Comparison of ENCODE assay signal across 15 cellular contexts in the genomic region with DNA sequence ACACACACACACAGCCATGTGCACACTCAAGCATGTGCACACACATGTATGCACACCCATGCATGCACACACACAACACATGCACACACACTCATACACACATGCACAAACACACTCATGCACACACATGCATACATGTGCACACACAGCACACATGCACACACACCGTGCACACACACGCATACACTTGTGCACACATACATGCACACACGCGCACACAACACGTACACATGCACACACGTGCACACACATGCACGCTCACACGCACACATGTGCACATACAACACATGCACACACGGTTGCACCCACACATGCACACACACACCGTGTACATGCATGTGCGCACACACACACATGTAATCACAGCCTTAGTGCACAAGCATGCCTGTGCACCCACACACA.
"Had no signal": no experiment of that assay in that cellular context is flagged by ENCODE, and none has a peak within 500 bp of the region (broad histone marks: within the 10 kb centered on the region; RNA-seq: fewer than 3 reads in every experiment).

No MANE protein-coding gene starts in this region.

- H3K9me3 Mint-ChIP-seq: activated T-helper 17 cell treated with anti-CD3 and anti-CD28 coated beads, Interleukin-2, amount 50 U/mL, for 72 hours; endodermal cell; mesothelial cell of epicardium; neural crest cell had no signal

- H3K27ac Mint-ChIP-seq: activated T-helper 17 cell treated with anti-CD3 and anti-CD28 coated beads, Interleukin-2, amount 50 U/mL, for 72 hours had no signal

- H3K4me3 Mint-ChIP-seq: activated T-helper 17 cell treated with anti-CD3 and anti-CD28 coated beads, Interleukin-2, amount 50 U/mL, for 72 hours; endodermal cell; mesothelial cell of epicardium; neural crest cell; stimulated activated naive CD8-positive, alpha-beta T cell treated with anti-CD3 and anti-CD28 coated beads, Interleukin-15, amount 100 ng/mL, for 72 hours had no signal

- H3K9me3 ChIP-seq: breast epithelium, sigmoid colon had no signal

- ATAC-seq: activated T-helper 17 cell treated with anti-CD3 and anti-CD28 coated beads, Interleukin-2, amount 50 U/mL, for 72 hours; stimulated activated naive CD8-positive, alpha-beta T cell treated with anti-CD3 and anti-CD28 coated beads, Interleukin-15, amount 100 ng/mL, for 72 hours had no signal

- H3K36me3 Mint-ChIP-seq: mesothelial cell of epicardium had no signal

- H3K4me1 Mint-ChIP-seq: activated T-helper 17 cell treated with anti-CD3 and anti-CD28 coated beads, Interleukin-2, amount 50 U/mL, for 72 hours; stimulated activated naive CD8-positive, alpha-beta T cell treated with anti-CD3 and anti-CD28 coated beads, Interleukin-15, amount 100 ng/mL, for 72 hours had no signal

- H3K27ac ChIP-seq: VCaP had no signal

- H3K4me3 ChIP-seq: breast epithelium, dorsolateral prefrontal cortex, hepatocyte, sigmoid colon had no signal

- H3K79me2 ChIP-seq: hepatocyte had no signal

- H3K36me3 ChIP-seq: breast epithelium, sigmoid colon had no signal

- H3K27me3 ChIP-seq: breast epithelium, dorsolateral prefrontal cortex, hepatocyte, sigmoid colon had no signal

- DNase-seq: activated CD4-positive, alpha-beta T cell treated with anti-CD3 and anti-CD28 coated beads for 1 hour; activated CD4-positive, alpha-beta T cell treated with anti-CD3 and anti-CD28 coated beads, Interleukin-2, amount 50 U/mL, for 4 hours; activated naive CD4-positive, alpha-beta T cell treated with Interleukin-2 at 50 U/mL for 16 hours; activated T-cell treated with anti-CD3 and anti-CD28 coated beads for 4 hours; dorsolateral prefrontal cortex; endodermal cell; sigmoid colon; stimulated activated CD4-positive, alpha-beta T cell treated with anti-CD3 and anti-CD28 coated beads, Interleukin-1b, Interleukin-23, amount 100 ng/mL, for 48 hours; stimulated activated naive CD8-positive, alpha-beta T cell treated with anti-CD3 and anti-CD28 coated beads, Interleukin-15, amount 100 ng/mL, for 72 hours had no signal

- H2AFZ ChIP-seq: hepatocyte had no signal
